Comparison of ENCODE assay signal across 1 cellular context in the genomic region with DNA sequence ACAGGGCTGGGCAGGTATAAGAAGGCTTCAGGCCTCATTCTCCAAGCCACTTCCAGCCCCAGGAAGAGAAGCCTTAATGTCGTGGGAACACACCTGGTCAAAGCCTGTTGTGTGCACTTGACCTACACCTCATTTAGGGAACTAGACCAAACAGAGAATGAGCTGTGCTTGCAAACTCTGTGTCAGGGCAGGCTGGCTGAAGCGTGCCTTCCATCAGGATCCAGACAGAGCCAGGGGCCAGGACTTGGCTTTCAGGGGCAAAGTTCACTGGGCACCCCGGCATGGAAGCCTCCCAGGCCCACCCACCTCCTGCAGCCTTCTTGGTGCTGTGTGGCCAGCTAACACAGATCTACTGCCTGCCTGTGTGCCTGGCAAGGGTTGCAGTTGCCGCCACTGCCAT.
TF ChIP-seq lines count a peak whose summit lies in the region.

No MANE protein-coding gene starts in this region.

TF ChIP-seq in GM12878, 131 proteins besides CTCF, POLR2A, EP300 and RAD21:
- TF ChIP-seq HCFC1 (IDR thresholded peaks at IDR 0.05; ENCODE audit: low read length) (no peak), MEF2A (IDR thresholded peaks at IDR 0.05; ENCODE audit: insufficient read depth, low read depth, low read length) (no peak), CBX3 (IDR thresholded peaks at IDR 0.05; ENCODE audit: borderline replicate concordance, low read depth) (no peak), MAX (IDR thresholded peaks at IDR 0.05; ENCODE audit: low read depth, low read length) (no peak), ZBTB4 (CRISPR knock-in tag; IDR thresholded peaks at IDR 0.05) (no peak), HDGF (IDR thresholded peaks at IDR 0.05) (no peak), HDAC2 (IDR thresholded peaks at IDR 0.05) (no peak), GATAD2B (conservative IDR thresholded peaks at IDR 0.05; ENCODE audit: low read depth) (no peak), BACH1 (IDR thresholded peaks at IDR 0.05; ENCODE audit: borderline replicate concordance) (no peak), ATF2 (IDR thresholded peaks at IDR 0.05; ENCODE audit: low read length) (no peak)
- TF ChIP-seq, protein P1, sequence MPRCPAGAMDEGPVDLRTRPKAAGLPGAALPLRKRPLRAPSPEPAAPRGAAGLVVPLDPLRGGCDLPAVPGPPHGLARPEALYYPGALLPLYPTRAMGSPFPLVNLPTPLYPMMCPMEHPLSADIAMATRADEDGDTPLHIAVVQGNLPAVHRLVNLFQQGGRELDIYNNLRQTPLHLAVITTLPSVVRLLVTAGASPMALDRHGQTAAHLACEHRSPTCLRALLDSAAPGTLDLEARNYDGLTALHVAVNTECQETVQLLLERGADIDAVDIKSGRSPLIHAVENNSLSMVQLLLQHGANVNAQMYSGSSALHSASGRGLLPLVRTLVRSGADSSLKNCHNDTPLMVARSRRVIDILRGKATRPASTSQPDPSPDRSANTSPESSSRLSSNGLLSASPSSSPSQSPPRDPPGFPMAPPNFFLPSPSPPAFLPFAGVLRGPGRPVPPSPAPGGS (IDR thresholded peaks at IDR 0.05; ENCODE audit: borderline replicate concordance, insufficient read depth, low read depth, low read length, poor library complexity, severe bottlenecking), result no peak
- TF ChIP-seq, protein P2, sequence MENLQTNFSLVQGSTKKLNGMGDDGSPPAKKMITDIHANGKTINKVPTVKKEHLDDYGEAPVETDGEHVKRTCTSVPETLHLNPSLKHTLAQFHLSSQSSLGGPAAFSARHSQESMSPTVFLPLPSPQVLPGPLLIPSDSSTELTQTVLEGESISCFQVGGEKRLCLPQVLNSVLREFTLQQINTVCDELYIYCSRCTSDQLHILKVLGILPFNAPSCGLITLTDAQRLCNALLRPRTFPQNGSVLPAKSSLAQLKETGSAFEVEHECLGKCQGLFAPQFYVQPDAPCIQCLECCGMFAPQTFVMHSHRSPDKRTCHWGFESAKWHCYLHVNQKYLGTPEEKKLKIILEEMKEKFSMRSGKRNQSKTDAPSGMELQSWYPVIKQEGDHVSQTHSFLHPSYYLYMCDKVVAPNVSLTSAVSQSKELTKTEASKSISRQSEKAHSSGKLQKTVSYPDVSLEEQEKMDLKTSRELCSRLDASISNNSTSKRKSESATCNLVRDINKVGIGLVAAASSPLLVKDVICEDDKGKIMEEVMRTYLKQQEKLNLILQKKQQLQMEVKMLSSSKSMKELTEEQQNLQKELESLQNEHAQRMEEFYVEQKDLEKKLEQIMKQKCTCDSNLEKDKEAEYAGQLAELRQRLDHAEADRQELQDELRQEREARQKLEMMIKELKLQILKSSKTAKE (IDR thresholded peaks at IDR 0.05; ENCODE audit: low read depth, poor library complexity, severe bottlenecking), result no peak
- TF ChIP-seq, protein P3, sequence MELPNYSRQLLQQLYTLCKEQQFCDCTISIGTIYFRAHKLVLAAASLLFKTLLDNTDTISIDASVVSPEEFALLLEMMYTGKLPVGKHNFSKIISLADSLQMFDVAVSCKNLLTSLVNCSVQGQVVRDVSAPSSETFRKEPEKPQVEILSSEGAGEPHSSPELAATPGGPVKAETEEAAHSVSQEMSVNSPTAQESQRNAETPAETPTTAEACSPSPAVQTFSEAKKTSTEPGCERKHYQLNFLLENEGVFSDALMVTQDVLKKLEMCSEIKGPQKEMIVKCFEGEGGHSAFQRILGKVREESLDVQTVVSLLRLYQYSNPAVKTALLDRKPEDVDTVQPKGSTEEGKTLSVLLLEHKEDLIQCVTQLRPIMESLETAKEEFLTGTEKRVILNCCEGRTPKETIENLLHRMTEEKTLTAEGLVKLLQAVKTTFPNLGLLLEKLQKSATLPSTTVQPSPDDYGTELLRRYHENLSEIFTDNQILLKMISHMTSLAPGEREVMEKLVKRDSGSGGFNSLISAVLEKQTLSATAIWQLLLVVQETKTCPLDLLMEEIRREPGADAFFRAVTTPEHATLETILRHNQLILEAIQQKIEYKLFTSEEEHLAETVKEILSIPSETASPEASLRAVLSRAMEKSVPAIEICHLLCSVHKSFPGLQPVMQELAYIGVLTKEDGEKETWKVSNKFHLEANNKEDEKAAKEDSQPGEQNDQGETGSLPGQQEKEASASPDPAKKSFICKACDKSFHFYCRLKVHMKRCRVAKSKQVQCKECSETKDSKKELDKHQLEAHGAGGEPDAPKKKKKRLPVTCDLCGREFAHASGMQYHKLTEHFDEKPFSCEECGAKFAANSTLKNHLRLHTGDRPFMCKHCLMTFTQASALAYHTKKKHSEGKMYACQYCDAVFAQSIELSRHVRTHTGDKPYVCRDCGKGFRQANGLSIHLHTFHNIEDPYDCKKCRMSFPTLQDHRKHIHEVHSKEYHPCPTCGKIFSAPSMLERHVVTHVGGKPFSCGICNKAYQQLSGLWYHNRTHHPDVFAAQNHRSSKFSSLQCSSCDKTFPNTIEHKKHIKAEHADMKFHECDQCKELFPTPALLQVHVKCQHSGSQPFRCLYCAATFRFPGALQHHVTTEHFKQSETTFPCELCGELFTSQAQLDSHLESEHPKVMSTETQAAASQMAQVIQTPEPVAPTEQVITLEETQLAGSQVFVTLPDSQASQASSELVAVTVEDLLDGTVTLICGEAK (IDR thresholded peaks at IDR 0.05; ENCODE audit: borderline replicate concordance), result no peak
TF ChIP-seq in GM12878: peak in this region for 0.
